22 cellular contexts compared by ENCODE assay signal in the genomic region with DNA sequence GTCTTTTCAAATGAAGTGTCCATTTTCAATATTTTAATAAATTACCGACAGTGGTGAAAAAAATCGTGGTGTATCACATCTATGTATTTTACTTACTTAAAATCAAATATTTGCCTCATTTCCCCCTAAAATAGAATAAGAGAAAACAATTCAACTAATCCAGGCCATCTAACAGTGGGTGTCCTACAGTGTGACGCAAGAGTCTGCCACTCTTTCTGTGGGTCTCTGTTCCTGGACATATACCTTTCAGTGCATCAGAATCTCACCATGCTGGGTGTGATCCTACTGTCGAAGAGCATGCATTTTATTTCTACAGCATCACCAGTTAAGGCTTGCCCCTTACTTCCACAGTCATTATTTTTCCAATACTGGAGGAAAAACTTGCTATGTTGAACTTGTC.
"Had no signal": no experiment of that assay in that cellular context is flagged by ENCODE, and none has a peak within 500 bp of the region (broad histone marks: within the 10 kb centered on the region; RNA-seq: fewer than 3 reads in every experiment).

No MANE protein-coding gene starts in this region.

- H3K27ac ChIP-seq: body of pancreas, WERI-Rb-1 had no signal

- H3K4me3 Mint-ChIP-seq: activated CD4-positive, alpha-beta memory T cell treated with anti-CD3 and anti-CD28 coated beads, Interleukin-2, amount 10 ng/mL, durations not matched to agents 7 days and 5 days; activated CD4-positive, alpha-beta T cell treated with anti-CD3 and anti-CD28 coated beads for 36 hours; activated naive CD4-positive, alpha-beta T cell treated with anti-CD3 and anti-CD28 coated beads, Interleukin-2, amount 10 ng/mL, durations not matched to agents 7 days and 5 days; activated T-cell treated with anti-CD3 and anti-CD28 coated beads, Interleukin-2, amount 50 U/mL, for 72 hours had no signal

- H3K27me3 ChIP-seq: body of pancreas had no signal

- DNase-seq: activated CD4-positive, alpha-beta memory T cell treated with anti-CD3 and anti-CD28 coated beads, Interleukin-2, amount 10 ng/mL, durations not matched to agents 7 days and 5 days; activated CD4-positive, alpha-beta T cell treated with anti-CD3 and anti-CD28 coated beads for 36 hours; activated CD4-positive, alpha-beta T cell treated with anti-CD3 and anti-CD28 coated beads, Interleukin-2, amount 50 U/mL, for 1 hour; activated gamma-delta T cell treated with Interleukin-2 at 50 U/mL for 16 hours; activated naive CD4-positive, alpha-beta T cell treated with anti-CD3 and anti-CD28 coated beads, Interleukin-2, amount 10 ng/mL, durations not matched to agents 7 days and 5 days; activated T-cell treated with anti-CD3 and anti-CD28 coated beads for 4 hours; activated T-cell treated with anti-CD3 and anti-CD28 coated beads, Interleukin-2, amount 50 U/mL, for 72 hours; aorta; body of pancreas; central memory CD4-positive, alpha-beta T cell; Karpas-422; MM.1S; NCI-H1105 treated with DMSO at 0.1 percent for 48 hours; NCI-H1436 treated with DMSO at 0.1 percent for 48 hours; NCI-H187; NCI-H2081; NCI-H510A treated with DMSO at 0.1 percent for 48 hours; SIG-M5; T-helper 2 cell; T1000; WERI-Rb-1 had no signal

- H3K9me3 ChIP-seq: body of pancreas had no signal

- H3K4me3 ChIP-seq: body of pancreas had no signal

- H3K27ac Mint-ChIP-seq: activated CD4-positive, alpha-beta memory T cell treated with anti-CD3 and anti-CD28 coated beads, Interleukin-2, amount 10 ng/mL, durations not matched to agents 7 days and 5 days; activated CD4-positive, alpha-beta T cell treated with anti-CD3 and anti-CD28 coated beads for 36 hours; activated naive CD4-positive, alpha-beta T cell treated with anti-CD3 and anti-CD28 coated beads, Interleukin-2, amount 10 ng/mL, durations not matched to agents 7 days and 5 days; activated T-cell treated with anti-CD3 and anti-CD28 coated beads, Interleukin-2, amount 50 U/mL, for 72 hours; activated T-helper 2 cell treated with anti-CD3 and anti-CD28 coated beads, Interferon-gamma antibody, Interleukin-2, Interleukin-4, amounts not matched to agents 10 μg/mL and 5 μg/mL and 100 μg/mL, durations not matched to agents 14 hours and 24 hours and 36 hours had no signal

- ATAC-seq: activated CD4-positive, alpha-beta T cell treated with anti-CD3 and anti-CD28 coated beads for 36 hours; activated T-cell treated with anti-CD3 and anti-CD28 coated beads, Interleukin-2, amount 50 U/mL, for 72 hours; body of pancreas had no signal

- H3K27me3 Mint-ChIP-seq: activated CD4-positive, alpha-beta T cell treated with anti-CD3 and anti-CD28 coated beads for 36 hours had no signal
